Comparison of ENCODE assay signal across 1 cellular context in the genomic region with DNA sequence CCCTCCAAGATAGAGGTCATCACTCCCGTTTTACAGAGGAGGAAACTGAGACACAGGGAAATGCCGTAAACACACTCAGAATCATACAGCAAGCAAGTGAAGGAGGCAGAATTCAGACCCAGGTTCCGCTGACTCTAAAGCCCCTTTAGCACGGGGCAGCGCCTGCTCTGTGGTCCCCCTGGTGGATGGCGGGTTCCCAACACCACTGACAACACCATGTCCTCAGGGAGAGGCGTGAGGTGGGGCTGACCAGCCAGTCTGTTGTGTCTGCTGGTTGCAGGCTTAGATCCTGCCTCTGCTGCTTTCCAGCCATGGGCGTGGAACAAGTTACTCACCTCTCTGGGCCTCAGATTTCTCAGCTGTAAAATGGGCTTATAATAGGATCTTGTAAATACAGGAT.
A peak's percentile ranks its signal among the peaks of the same experiment; 100 is the strongest.
TF ChIP-seq lines count a peak whose summit lies in the region.

No MANE protein-coding gene starts in this region.

TF ChIP-seq in K562, 482 proteins besides CTCF, POLR2A, EP300 and RAD21 (continued from another document):
- TF ChIP-seq, protein P1, sequence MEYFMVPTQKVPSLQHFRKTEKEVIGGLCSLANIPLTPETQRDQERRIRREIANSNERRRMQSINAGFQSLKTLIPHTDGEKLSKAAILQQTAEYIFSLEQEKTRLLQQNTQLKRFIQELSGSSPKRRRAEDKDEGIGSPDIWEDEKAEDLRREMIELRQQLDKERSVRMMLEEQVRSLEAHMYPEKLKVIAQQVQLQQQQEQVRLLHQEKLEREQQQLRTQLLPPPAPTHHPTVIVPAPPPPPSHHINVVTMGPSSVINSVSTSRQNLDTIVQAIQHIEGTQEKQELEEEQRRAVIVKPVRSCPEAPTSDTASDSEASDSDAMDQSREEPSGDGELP (CRISPR knock-in tag; IDR thresholded peaks at IDR 0.05; ENCODE audit: borderline replicate concordance), result peak; percentile 24; the same call in 1 of the 2 replicates
- TF ChIP-seq HIVEP1 (CRISPR knock-in tag; IDR thresholded peaks at IDR 0.05) (no peak), MCM2 (IDR thresholded peaks at IDR 0.05; ENCODE audit: low read depth) (no peak), SREBF2 (CRISPR knock-in tag; IDR thresholded peaks at IDR 0.05) (no peak), HDAC2 (IDR thresholded peaks at IDR 0.05) (no peak), CREM (IDR thresholded peaks at IDR 0.05; ENCODE audit: low read depth) (0 out of 2 replicates have a peak, but pooled peaks have one; percentile 19), SMC3 (conservative IDR thresholded peaks at IDR 0.05; ENCODE audit: insufficient read depth, low read depth, low read length) (peak; percentile 69; the same call in 1 of the 2 replicates), ARID2 (IDR thresholded peaks at IDR 0.05) (no peak), NRF1 (conservative IDR thresholded peaks at IDR 0.05 in 1 of 2, IDR thresholded peaks at IDR 0.05 in 1 of 2) (0 out of 4 replicates have a peak, but pooled peaks have one; percentile 12 to 15), ZSCAN29 (IDR thresholded peaks at IDR 0.05) (no peak)
- TF ChIP-seq, protein P2, sequence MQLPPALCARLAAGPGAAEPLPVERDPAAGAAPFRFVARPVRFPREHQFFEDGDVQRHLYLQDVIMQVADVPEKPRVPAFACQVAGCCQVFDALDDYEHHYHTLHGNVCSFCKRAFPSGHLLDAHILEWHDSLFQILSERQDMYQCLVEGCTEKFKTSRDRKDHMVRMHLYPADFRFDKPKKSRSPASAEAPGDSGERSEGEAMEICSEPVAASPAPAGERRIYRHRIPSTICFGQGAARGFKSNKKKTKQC (CRISPR knock-in tag; IDR thresholded peaks at IDR 0.05), result no peak
